10 cellular contexts compared by ENCODE assay signal in genomic region chr5:142287096-142287972, GRCh38. TPM values are rescaled to one million over a fixed set of nuclear protein-coding genes. Genes with fewer than 3 reads are reported as not detected.
A peak's percentile ranks its signal among the peaks of the same experiment; 100 is the strongest.
DNase-seq lines count a peak whose midpoint lies in the region; ATAC-seq and TF ChIP-seq lines count a peak whose summit lies in the region.
"Had no signal": no experiment of that assay in that cellular context is flagged by ENCODE, and none has a peak within 500 bp of the region (broad histone marks: within the 10 kb centered on the region; RNA-seq: fewer than 3 reads in every experiment).

No MANE protein-coding gene starts in this region.

- H3K27ac ChIP-seq in endodermal cell (ENCODE audit: low read depth, low read length) (peak overlapping the region; percentile 79), tibial artery (peak overlapping the region; percentile 29 to 69)

- H3K36me3 Mint-ChIP-seq in activated naive CD8-positive, alpha-beta T cell treated with anti-CD3 and anti-CD28 coated beads, Interleukin-2, amount 10 ng/mL, durations not matched to agents 7 days and 5 days = no peaks in the 10 kb centered on the region
- H3K36me3 Mint-ChIP-seq in activated naive CD8-positive, alpha-beta T cell treated with anti-CD3 and anti-CD28 coated beads, Interleukin-2, amount 50 U/mL, for 24 hours (ENCODE audit: low read depth) = no peaks in the 10 kb centered on the region
- H3K36me3 Mint-ChIP-seq in endodermal cell (ENCODE audit: low read depth) (peaks cover 44% of the 10 kb centered on the region), MCF 10A (ENCODE audit: insufficient read depth, unreplicated experiment) (no peaks in the 10 kb centered on the region)
- H3K36me3 Mint-ChIP-seq in stimulated activated memory B cell treated with anti-CD40 and anti-IgM and Interleukin-4, amounts not matched to agents 10 μg/mL and 1 μg/mL and 100 μg/mL, for 72 hours = no peaks in the 10 kb centered on the region
- H3K36me3 Mint-ChIP-seq: memory B cell had no signal

- H3K4me1 ChIP-seq in endodermal cell (ENCODE audit: control insufficient read depth, insufficient read depth, low read length) (peaks cover 11% of the 10 kb centered on the region), tibial artery (peaks cover 0 to 29% (median 9%) of the 10 kb centered on the region in 4 donors)

- 75 to 87% methylated on average over 10 to 17 of the region's 17 CpGs for WGBS in endodermal cell (ENCODE audit: insufficient coverage in 1 of 2, insufficient read length in 1 of 2), 2 experiments

- no peak overlapping the region for H3K4me3 ChIP-seq in endodermal cell (ENCODE audit: low read length)
- no peak overlapping the region for H3K4me3 ChIP-seq in tibial artery

- no peaks in the 10 kb centered on the region for H3K27me3 Mint-ChIP-seq in activated naive CD8-positive, alpha-beta T cell treated with anti-CD3 and anti-CD28 coated beads, Interleukin-2, amount 10 ng/mL, durations not matched to agents 7 days and 5 days
- no peaks in the 10 kb centered on the region for H3K27me3 Mint-ChIP-seq in activated naive CD8-positive, alpha-beta T cell treated with anti-CD3 and anti-CD28 coated beads, Interleukin-2, amount 50 U/mL, for 24 hours
- no peaks in the 10 kb centered on the region for H3K27me3 Mint-ChIP-seq in endodermal cell (ENCODE audit: insufficient read depth)
- H3K27me3 Mint-ChIP-seq in stimulated activated memory B cell treated with anti-CD40 and anti-IgM and Interleukin-4, amounts not matched to agents 10 μg/mL and 1 μg/mL and 100 μg/mL, for 72 hours = peaks cover 9% of the 10 kb centered on the region
- H3K27me3 Mint-ChIP-seq in MCF 10A (ENCODE audit: insufficient read depth, unreplicated experiment) = no peaks in the 10 kb centered on the region

- peaks cover 4% of the 10 kb centered on the region for H3K36me3 ChIP-seq in endodermal cell (ENCODE audit: control insufficient read depth, insufficient read depth, low read length)
- H3K36me3 ChIP-seq in tibial artery = no peaks in the 10 kb centered on the region

- H3K4me1 Mint-ChIP-seq in activated naive CD8-positive, alpha-beta T cell treated with anti-CD3 and anti-CD28 coated beads, Interleukin-2, amount 10 ng/mL, durations not matched to agents 7 days and 5 days = peaks cover 10% of the 10 kb centered on the region
- peaks cover 5% of the 10 kb centered on the region for H3K4me1 Mint-ChIP-seq in activated naive CD8-positive, alpha-beta T cell treated with anti-CD3 and anti-CD28 coated beads, Interleukin-2, amount 50 U/mL, for 24 hours
- H3K4me1 Mint-ChIP-seq in endodermal cell (peaks cover 57% of the 10 kb centered on the region), MCF 10A (ENCODE audit: insufficient read depth, unreplicated experiment) (no peaks in the 10 kb centered on the region)
- peaks cover 9% of the 10 kb centered on the region for H3K4me1 Mint-ChIP-seq in stimulated activated memory B cell treated with anti-CD40 and anti-IgM and Interleukin-4, amounts not matched to agents 10 μg/mL and 1 μg/mL and 100 μg/mL, for 72 hours

- H3K27ac Mint-ChIP-seq in activated naive CD8-positive, alpha-beta T cell treated with anti-CD3 and anti-CD28 coated beads, Interleukin-2, amount 10 ng/mL, durations not matched to agents 7 days and 5 days = peak overlapping the region; percentile 35
- H3K27ac Mint-ChIP-seq in activated naive CD8-positive, alpha-beta T cell treated with anti-CD3 and anti-CD28 coated beads, Interleukin-2, amount 50 U/mL, for 24 hours = no peak overlapping the region
- H3K27ac Mint-ChIP-seq in endodermal cell (peak overlapping the region; percentile 83), MCF 10A (ENCODE audit: low read depth, unreplicated experiment) (no peak overlapping the region)
- H3K27ac Mint-ChIP-seq in stimulated activated memory B cell treated with anti-CD40 and anti-IgM and Interleukin-4, amounts not matched to agents 10 μg/mL and 1 μg/mL and 100 μg/mL, for 72 hours = no peak overlapping the region
- H3K27ac Mint-ChIP-seq: memory B cell had no signal

- H3K9me3 Mint-ChIP-seq in activated naive CD8-positive, alpha-beta T cell treated with anti-CD3 and anti-CD28 coated beads, Interleukin-2, amount 10 ng/mL, durations not matched to agents 7 days and 5 days = no peaks in the 10 kb centered on the region
- no peaks in the 10 kb centered on the region for H3K9me3 Mint-ChIP-seq in activated naive CD8-positive, alpha-beta T cell treated with anti-CD3 and anti-CD28 coated beads, Interleukin-2, amount 50 U/mL, for 24 hours
- H3K9me3 Mint-ChIP-seq in endodermal cell = no peaks in the 10 kb centered on the region
- no peaks in the 10 kb centered on the region for H3K9me3 Mint-ChIP-seq in stimulated activated memory B cell treated with anti-CD40 and anti-IgM and Interleukin-4, amounts not matched to agents 10 μg/mL and 1 μg/mL and 100 μg/mL, for 72 hours
- H3K9me3 Mint-ChIP-seq in MCF 10A (ENCODE audit: unreplicated experiment) = no peaks in the 10 kb centered on the region
- H3K9me3 Mint-ChIP-seq: memory B cell had no signal

- H3K27me3 ChIP-seq in endodermal cell (ENCODE audit: control insufficient read depth, insufficient read depth, low read length, poor library complexity, severe bottlenecking) = no peaks in the 10 kb centered on the region
- H3K27me3 ChIP-seq in tibial artery = no peaks in the 10 kb centered on the region

- DNase-seq in activated naive CD8-positive, alpha-beta T cell treated with anti-CD3 and anti-CD28 coated beads, Interleukin-2, amount 10 ng/mL, durations not matched to agents 7 days and 5 days = no peak
- DNase-seq in activated naive CD8-positive, alpha-beta T cell treated with anti-CD3 and anti-CD28 coated beads, Interleukin-2, amount 50 U/mL, for 24 hours = no peak
- peak; percentile 48 for DNase-seq in endodermal cell
- no peak for DNase-seq in tibial artery
- DNase-seq in MCF 10A (ENCODE audit: unreplicated experiment) = no peak
- no peak for DNase-seq in NCI-H187 (lab: John Stamatoyannopoulos, UW)
- DNase-seq: ACHN had no signal

- ATAC-seq in activated naive CD8-positive, alpha-beta T cell treated with anti-CD3 and anti-CD28 coated beads, Interleukin-2, amount 10 ng/mL, durations not matched to agents 7 days and 5 days (ENCODE audit: low read depth) = no peak
- no peak for ATAC-seq in activated naive CD8-positive, alpha-beta T cell treated with anti-CD3 and anti-CD28 coated beads, Interleukin-2, amount 50 U/mL, for 24 hours
- ATAC-seq in HG03097 (IDR thresholded peaks at IDR 0.05; ENCODE audit: low FRiP score, unreplicated experiment) = peak; percentile 58
- ATAC-seq in stimulated activated memory B cell treated with anti-CD40 and anti-IgM and Interleukin-4, amounts not matched to agents 10 μg/mL and 1 μg/mL and 100 μg/mL, for 72 hours = no peak

- no TSS peak for BruUV-seq in MCF 10A (replicated peaks; lab: Mats Ljungman, UMichigan)

- peak overlapping the region; percentile 29 for H3K4me3 Mint-ChIP-seq in activated naive CD8-positive, alpha-beta T cell treated with anti-CD3 and anti-CD28 coated beads, Interleukin-2, amount 10 ng/mL, durations not matched to agents 7 days and 5 days
- H3K4me3 Mint-ChIP-seq in activated naive CD8-positive, alpha-beta T cell treated with anti-CD3 and anti-CD28 coated beads, Interleukin-2, amount 50 U/mL, for 24 hours = no peak overlapping the region
- H3K4me3 Mint-ChIP-seq in endodermal cell (no peak overlapping the region), MCF 10A (ENCODE audit: unreplicated experiment) (no peak overlapping the region)
- H3K4me3 Mint-ChIP-seq in stimulated activated memory B cell treated with anti-CD40 and anti-IgM and Interleukin-4, amounts not matched to agents 10 μg/mL and 1 μg/mL and 100 μg/mL, for 72 hours = no peak overlapping the region
- H3K4me3 Mint-ChIP-seq: memory B cell had no signal

- CTCF ChIA-PET in MCF 10A (lab: Yijun Ruan, JAX) = interaction anchor here (0.6 to 0.7 kb wide), 2 partner anchors 150 to 284 kb away, joined by 3 to 4 read pairs; no protein-coding TSS in a partner anchor

- intact Hi-C loops in tibial artery (cut with DNase I; ENCODE audit: low total_unique reads) = no loop called here
- intact Hi-C loops in MCF 10A (cut with micrococcal nuclease) = no loop called here

- POLR2A ChIA-PET in activated naive CD8-positive, alpha-beta T cell treated with anti-CD3 and anti-CD28 coated beads, Interleukin-2, amount 10 ng/mL, durations not matched to agents 7 days and 5 days (lab: Charles Lee) = no interaction called here
- POLR2A ChIA-PET in MCF 10A (lab: Yijun Ruan, JAX) = no interaction called here

- H3K9ac ChIP-seq in endodermal cell (ENCODE audit: extremely low read depth, low read length, poor library complexity, severe bottlenecking) = no peak overlapping the region

- peaks cover 7% of the 10 kb centered on the region for H3K9me3 ChIP-seq in endodermal cell (ENCODE audit: control insufficient read depth, low read length)
- H3K9me3 ChIP-seq in tibial artery = no peaks in the 10 kb centered on the region

- TF ChIP-seq CTCF in endodermal cell (conservative IDR thresholded peaks at IDR 0.05) (no peak), tibial artery (IDR thresholded peaks at IDR 0.05) (no peak), MCF 10A (IDR thresholded peaks at IDR 0.05; ENCODE audit: unreplicated experiment) (no peak)

RNA-seq across cellular contexts. Expression of gene SPRY4, which starts 37.5 kb away (rescaled TPM):
- total RNA-seq in activated naive CD8-positive, alpha-beta T cell treated with anti-CD3 and anti-CD28 coated beads, Interleukin-2, amount 10 ng/mL, durations not matched to agents 7 days and 5 days = 1 to 10 TPM in 1 of 2 experiments, under 1 TPM in 1; 0.96 to 1.7 TPM
- 100 to 1,000 TPM in 1 of 2 donors, 10 to 100 TPM in 1; 70.2 to 164 TPM for total RNA-seq in endodermal cell
- 27.0 TPM for polyA plus RNA-seq in endodermal cell (2013, experiment 1 of 2)
- polyA plus RNA-seq in endodermal cell (2013, experiment 2 of 2) = 29.6 TPM
- 34.5 and 41.9 TPM in 2 replicates for total RNA-seq in MCF 10A (2022)

Comparison
In these comparisons a context has a peak if more than half of its experiments do, and no peak if none do; other contexts are left out.
1. H3K27ac Mint-ChIP-seq: peak in activated naive CD8-positive, alpha-beta T cell treated with anti-CD3 and anti-CD28 coated beads, Interleukin-2, amount 10 ng/mL, durations not matched to agents 7 days and 5 days (single experiment) and endodermal cell (single experiment); none in activated naive CD8-positive, alpha-beta T cell treated with anti-CD3 and anti-CD28 coated beads, Interleukin-2, amount 50 U/mL, for 24 hours (single experiment), stimulated activated memory B cell treated with anti-CD40 and anti-IgM and Interleukin-4, amounts not matched to agents 10 μg/mL and 1 μg/mL and 100 μg/mL, for 72 hours (single experiment) and MCF 10A (single experiment).
2. RNA of gene SPRY4, which starts 37.5 kb away (total RNA-seq): 70.2 to 164 TPM in endodermal cell and 34.5 to 41.9 TPM in MCF 10A; 0.96 to 1.7 TPM in activated naive CD8-positive, alpha-beta T cell treated with anti-CD3 and anti-CD28 coated beads, Interleukin-2, amount 10 ng/mL, durations not matched to agents 7 days and 5 days; every median in the first group is over 10 times any median in the second.